27 cellular contexts compared by ENCODE assay signal in genomic region chr2:26182441-26182840, GRCh38.
"Had no signal": no experiment of that assay in that cellular context is flagged by ENCODE, and none has a peak within 500 bp of the region (broad histone marks: within the 10 kb centered on the region; RNA-seq: fewer than 3 reads in every experiment).

No MANE protein-coding gene starts in this region.

- H3K9me3 ChIP-seq: ascending aorta, esophagus muscularis mucosa, gastrocnemius medialis, heart left ventricle had no signal

- H3K27me3 ChIP-seq: ascending aorta, foreskin keratinocyte, gastrocnemius medialis had no signal

- H3K27ac ChIP-seq: ascending aorta, esophagus muscularis mucosa, foreskin keratinocyte, gastrocnemius medialis, heart left ventricle, WERI-Rb-1 had no signal

- H3K4me3 ChIP-seq: ascending aorta, esophagus muscularis mucosa, gastrocnemius medialis, heart left ventricle had no signal

- H3K36me3 ChIP-seq: ascending aorta, esophagus muscularis mucosa, gastrocnemius medialis, heart left ventricle had no signal

- DNase-seq: activated B cell treated with CpG ODN at 0.5 μM for 24 hours; activated CD4-positive, alpha-beta T cell treated with anti-CD3 and anti-CD28 coated beads for 48 hours; activated CD4-positive, alpha-beta T cell treated with anti-CD3 and anti-CD28 coated beads, Interleukin-2, amount 50 U/mL, for 1 hour; activated CD4-positive, alpha-beta T cell treated with anti-CD3 and anti-CD28 coated beads, Interleukin-2, amount 50 U/mL, for 48 hours; activated CD8-positive, alpha-beta memory T cell treated with anti-CD3 and anti-CD28 coated beads for 24 hours; activated CD8-positive, alpha-beta T cell treated with anti-CD3 and anti-CD28 coated beads for 36 hours; activated effector memory CD4-positive, alpha-beta T cell treated with anti-CD3 and anti-CD28 coated beads, Interleukin-2, amount 50 U/mL, for 16 hours; activated naive CD4-positive, alpha-beta T cell treated with anti-CD3 and anti-CD28 coated beads, Interleukin-2, amount 10 ng/mL, durations not matched to agents 7 days and 5 days; activated naive CD8-positive, alpha-beta T cell treated with anti-CD3 and anti-CD28 coated beads, Interleukin-2, amount 10 ng/mL, durations not matched to agents 7 days and 5 days; activated T-cell treated with anti-CD3 and anti-CD28 coated beads, Interleukin-2, amount 50 U/mL, for 4 hours; cortex of kidney; dermis blood vessel endothelial cell; effector CD4-positive, alpha-beta T cell; effector memory CD8-positive, alpha-beta T cell; erythroblast; foreskin keratinocyte; gastrocnemius medialis; glutamatergic neuron; heart left ventricle; T-helper 1 cell; T-helper 17 cell; T1000; WERI-Rb-1 had no signal

- H3K4me1 ChIP-seq: foreskin keratinocyte had no signal

- ATAC-seq: activated CD4-positive, CD25-positive, alpha-beta regulatory T cell treated with anti-CD3 and anti-CD28 coated beads, Interleukin-2, amount 50 U/mL, for 24 hours; activated CD8-positive, alpha-beta T cell treated with anti-CD3 and anti-CD28 coated beads for 36 hours; activated naive CD4-positive, alpha-beta T cell treated with anti-CD3 and anti-CD28 coated beads, Interleukin-2, amount 50 U/mL, for 72 hours; activated T-cell treated with anti-CD3 and anti-CD28 coated beads, Interleukin-2, amount 50 U/mL, for 4 hours; effector memory CD8-positive, alpha-beta T cell; foreskin keratinocyte; gastrocnemius medialis; heart left ventricle; T-helper 17 cell had no signal
